2 cellular contexts compared by ENCODE assay signal in genomic region chr17:69057280-69057679, GRCh38.
TF ChIP-seq lines count a peak whose summit lies in the region.

No MANE protein-coding gene starts in this region.

TF ChIP-seq in K562, 482 proteins besides CTCF, POLR2A, EP300 and RAD21:
- TF ChIP-seq L3MBTL2 (IDR thresholded peaks at IDR 0.05) (no peak), HIVEP1 (CRISPR knock-in tag; IDR thresholded peaks at IDR 0.05) (no peak), CXXC5 (CRISPR knock-in tag; IDR thresholded peaks at IDR 0.05) (no peak), TBP (optimal IDR thresholded peaks at IDR 0.05; ENCODE audit: low read depth, low read length) (no peak), PHB2 (IDR thresholded peaks at IDR 0.05; ENCODE audit: low read depth) (no peak), ZKSCAN3 (CRISPR knock-in tag; IDR thresholded peaks at IDR 0.05) (no peak), MXD1 (CRISPR knock-in tag; IDR thresholded peaks at IDR 0.05; ENCODE audit: borderline replicate concordance, poor library complexity, severe bottlenecking) (no peak), WHSC1 (IDR thresholded peaks at IDR 0.05; ENCODE audit: low read length) (no peak), ZFX (CRISPR knock-in tag; IDR thresholded peaks at IDR 0.05) (no peak), KAT8 (IDR thresholded peaks at IDR 0.05; ENCODE audit: low read depth) (no peak), MIER1 (IDR thresholded peaks at IDR 0.05; ENCODE audit: low read depth) (no peak), ZNF639 (CRISPR knock-in tag; conservative IDR thresholded peaks at IDR 0.05 in 1 of 2, IDR thresholded peaks at IDR 0.05 in 1 of 2) (no peak), PCBP2 (IDR thresholded peaks at IDR 0.05; ENCODE audit: low read depth, low read length, poor library complexity, severe bottlenecking) (no peak), RCOR1 (IDR thresholded peaks at IDR 0.05; ENCODE audit: borderline replicate concordance in 1 of 2, low read depth in 2 of 2, low read length in 2 of 2) (no peak), CBX1 (IDR thresholded peaks at IDR 0.05; ENCODE audit: low read depth) (no peak), ZZZ3 (IDR thresholded peaks at IDR 0.05) (no peak), XRCC4 (IDR thresholded peaks at IDR 0.05; ENCODE audit: extremely low read depth, insufficient read depth, insufficient read length) (no peak), ZKSCAN1 (IDR thresholded peaks at IDR 0.05; ENCODE audit: low read depth, low read length) (no peak)

TF ChIP-seq in HepG2, 621 proteins besides CTCF, POLR2A, EP300 and RAD21:
- TF ChIP-seq SAP130 (CRISPR knock-in tag; IDR thresholded peaks at IDR 0.05; ENCODE audit: low read depth) (no peak), HOXD1 (CRISPR knock-in tag; IDR thresholded peaks at IDR 0.05) (no peak), ETV5 (CRISPR knock-in tag; IDR thresholded peaks at IDR 0.05; ENCODE audit: borderline replicate concordance) (no peak), ZNF207 (IDR thresholded peaks at IDR 0.05; ENCODE audit: borderline replicate concordance) (no peak), ZSCAN31 (CRISPR knock-in tag; IDR thresholded peaks at IDR 0.05; ENCODE audit: low read depth) (no peak), FOXA3 (CRISPR knock-in tag; IDR thresholded peaks at IDR 0.05) (no peak), MAX (IDR thresholded peaks at IDR 0.05) (no peak), GATAD2A (CRISPR knock-in tag; IDR thresholded peaks at IDR 0.05) (no peak), ZNF644 (CRISPR knock-in tag; IDR thresholded peaks at IDR 0.05; ENCODE audit: low read depth) (0 out of 2 replicates have a peak, but pooled peaks have one; percentile 16), ZMYM4 (CRISPR knock-in tag; IDR thresholded peaks at IDR 0.05) (0 out of 2 replicates have a peak, but pooled peaks have one; percentile 36)
